In the genomic region with DNA sequence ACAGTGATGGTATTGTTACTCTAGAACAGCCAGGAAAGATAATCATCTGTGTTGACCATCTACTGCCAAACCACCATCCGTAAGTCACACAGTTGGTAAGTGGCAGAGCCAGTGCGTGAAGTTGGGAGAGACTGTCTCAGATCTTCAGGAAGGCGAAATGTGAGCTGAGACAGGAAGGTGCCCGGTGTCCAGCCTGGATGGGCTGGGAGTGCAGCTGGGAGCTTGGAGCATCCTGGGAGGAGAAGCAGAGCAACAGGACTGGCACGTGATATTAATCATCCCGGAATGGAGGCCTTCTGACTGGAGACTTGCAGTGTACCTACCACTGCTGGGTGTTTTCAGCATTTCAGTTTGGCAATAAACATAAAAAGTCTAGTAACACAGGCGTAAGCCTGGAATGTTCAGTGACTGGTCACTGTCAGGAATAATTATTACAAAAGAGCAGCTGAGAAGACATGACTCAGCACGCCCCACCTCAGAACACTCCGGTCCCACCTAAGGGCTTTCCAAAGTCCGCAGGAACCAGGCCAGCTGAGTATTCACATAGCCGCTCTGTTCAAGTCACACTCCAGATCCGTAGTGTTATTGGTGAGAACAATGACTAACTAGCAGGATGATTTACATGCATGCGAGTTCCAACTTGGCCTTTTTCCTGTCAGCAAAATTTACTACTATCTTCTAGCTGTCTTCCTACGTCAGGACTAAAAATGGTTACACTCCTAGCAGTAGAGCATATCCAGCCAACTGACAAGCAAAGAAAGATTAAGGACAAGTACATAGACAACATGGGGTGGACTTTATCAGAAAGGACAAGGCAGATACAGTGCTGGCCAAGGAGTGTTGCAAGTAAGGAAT, we compare ENCODE assay signal across 8 cellular contexts. TPM values are rescaled to one million over a fixed set of nuclear protein-coding genes. Genes with fewer than 3 reads are reported as not detected.
DNase-seq lines count a peak whose midpoint lies in the region; ATAC-seq and TF ChIP-seq lines count a peak whose summit lies in the region.

No MANE protein-coding gene starts in this region.

- CTCF ChIA-PET in Panc1 (lab: Charles Lee) = no interaction called here
- CTCF ChIA-PET in activated naive CD4-positive, alpha-beta T cell treated with anti-CD3 and anti-CD28 coated beads, Interleukin-2, amount 10 ng/mL, durations not matched to agents 7 days and 5 days (lab: Charles Lee) = no interaction called here

- peak; percentile 44 for TF ChIP-seq POLR2A in ovary (IDR thresholded peaks at IDR 0.05)

- BruUV-seq in Panc1 (replicated peaks; lab: Mats Ljungman, UMichigan) = no TSS peak

- H3K27ac ChIP-seq in Panc1 (ENCODE audit: low read length) (peak overlapping the region; percentile 3; the same call in 1 of the 2 replicates), ovary (peak overlapping the region; percentile 74 to 85)

- TF ChIP-seq CTCF in Panc1 (IDR thresholded peaks at IDR 0.05) = no peak
- TF ChIP-seq CTCF in fibroblast of pulmonary artery (IDR thresholded peaks at IDR 0.05; ENCODE audit: low read length, missing control alignments) = no peak
- TF ChIP-seq CTCF in ovary (IDR thresholded peaks at IDR 0.05) = peak in 1 of 3 donors; percentile 23

- no peak overlapping the region for H3K4me3 Mint-ChIP-seq in activated naive CD4-positive, alpha-beta T cell treated with anti-CD3 and anti-CD28 coated beads, Interleukin-2, amount 10 ng/mL, durations not matched to agents 7 days and 5 days

- no peaks in the 10 kb centered on the region for H3K27me3 Mint-ChIP-seq in activated naive CD4-positive, alpha-beta T cell treated with anti-CD3 and anti-CD28 coated beads, Interleukin-2, amount 10 ng/mL, durations not matched to agents 7 days and 5 days

- H3K27me3 ChIP-seq in Panc1 (ENCODE audit: control insufficient read depth, insufficient read depth, low read length) (no peaks in the 10 kb centered on the region), ovary (no peaks in the 10 kb centered on the region)

- H3K36me3 ChIP-seq in Panc1 (ENCODE audit: control insufficient read depth, insufficient read depth, low read length) (no peaks in the 10 kb centered on the region), ovary (no peaks in the 10 kb centered on the region)

- H3K9me3 ChIP-seq in Panc1 (ENCODE audit: control insufficient read depth, insufficient read depth, low read depth, low read length) (no peaks in the 10 kb centered on the region; the same call in 1 of the 2 replicates), ovary (no peaks in the 10 kb centered on the region)

- TF ChIP-seq EP300 in ovary (IDR thresholded peaks at IDR 0.05) = peak; percentile 98

- no peaks in the 10 kb centered on the region for H3K4me1 ChIP-seq in Panc1 (ENCODE audit: control insufficient read depth, insufficient read depth, low read length)
- H3K4me1 ChIP-seq in ovary (ENCODE audit: insufficient read depth) = peaks cover 2% of the 10 kb centered on the region

- H3K9me3 Mint-ChIP-seq in activated naive CD4-positive, alpha-beta T cell treated with anti-CD3 and anti-CD28 coated beads, Interleukin-2, amount 10 ng/mL, durations not matched to agents 7 days and 5 days = peaks cover 20% of the 10 kb centered on the region

- no peak overlapping the region for H3K27ac Mint-ChIP-seq in activated naive CD4-positive, alpha-beta T cell treated with anti-CD3 and anti-CD28 coated beads, Interleukin-2, amount 10 ng/mL, durations not matched to agents 7 days and 5 days

- in situ Hi-C loops in Panc1 (cut with HindIII; ENCODE audit: low pct_unique_long_range_greater_than_20kb, low sequenced_read_pairs) = no loop called here

- 9 to 13% (median 9%) methylated on average over 14 of the region's 14 CpGs for WGBS in ovary, 3 donors

- ATAC-seq in Panc1 (peak; percentile 66), GM19397 (IDR thresholded peaks at IDR 0.05; ENCODE audit: unreplicated experiment) (no peak), GM18520 (IDR thresholded peaks at IDR 0.05; ENCODE audit: unreplicated experiment) (no peak)

- H3K4me3 ChIP-seq in Panc1 (ENCODE audit: low read depth in 2 of 2, low read length in 2 of 2) = no peak overlapping the region
- peak overlapping the region; percentile 36 for H3K4me3 ChIP-seq in fibroblast of pulmonary artery (replicated peaks; ENCODE audit: low read depth, low read length)
- H3K4me3 ChIP-seq in ovary = no peak overlapping the region

- H3K36me3 Mint-ChIP-seq in activated naive CD4-positive, alpha-beta T cell treated with anti-CD3 and anti-CD28 coated beads, Interleukin-2, amount 10 ng/mL, durations not matched to agents 7 days and 5 days = peaks cover 3% of the 10 kb centered on the region

- DNase-seq in ELF-1 (ENCODE audit: low read depth, low spot score) (peak; percentile 62), Panc1 (ENCODE audit: low read depth, low spot score) (peak; percentile 22), fibroblast of pulmonary artery (ENCODE audit: low read depth) (peak; percentile 100), ovary (peak; percentile 89 to 98 (median 92)), NCI-H82 (lab: John Stamatoyannopoulos, UW) (no peak)
- DNase-seq in activated naive CD4-positive, alpha-beta T cell treated with anti-CD3 and anti-CD28 coated beads, Interleukin-2, amount 10 ng/mL, durations not matched to agents 7 days and 5 days = no peak

- intact Hi-C loops in Panc1 (cut with micrococcal nuclease; ENCODE audit: unreplicated experiment) = no loop called here
- intact Hi-C loops in ovary (cut with DNase I) = loop anchor here in 2 of 4 donors (2.0 to 5.0 kb wide), 3 partner anchors 43 to 322 kb away; partner anchors contain the start of gene PNRC1 (in 1 of the 2)

- peaks cover 5% of the 10 kb centered on the region for H3K4me1 Mint-ChIP-seq in activated naive CD4-positive, alpha-beta T cell treated with anti-CD3 and anti-CD28 coated beads, Interleukin-2, amount 10 ng/mL, durations not matched to agents 7 days and 5 days

- POLR2A ChIA-PET in Panc1 (lab: Charles Lee) = no interaction called here

RNA-seq across cellular contexts. Expression of gene PNRC1, which starts 45.1 kb away (rescaled TPM):
- total RNA-seq in Panc1 (2021; ENCODE audit: unreplicated experiment) (63.5 TPM), ovary (100 to 1,000 TPM; 311 to 507 (median 427) TPM)
- 53.4 TPM for polyA plus RNA-seq in Panc1 (2012; ENCODE audit: insufficient read length)
- polyA plus RNA-seq in ovary = 100 to 1,000 TPM; 152 to 239 TPM

Comparison
In these comparisons a context has a peak if more than half of its experiments do, and no peak if none do; other contexts are left out.
1. DNase-seq: peak in ELF-1 (single experiment), Panc1 (single experiment), fibroblast of pulmonary artery (single experiment) and ovary (5 of 5); none in NCI-H82 (single experiment) and activated naive CD4-positive, alpha-beta T cell treated with anti-CD3 and anti-CD28 coated beads, Interleukin-2, amount 10 ng/mL, durations not matched to agents 7 days and 5 days (single experiment).